In the genomic region with DNA sequence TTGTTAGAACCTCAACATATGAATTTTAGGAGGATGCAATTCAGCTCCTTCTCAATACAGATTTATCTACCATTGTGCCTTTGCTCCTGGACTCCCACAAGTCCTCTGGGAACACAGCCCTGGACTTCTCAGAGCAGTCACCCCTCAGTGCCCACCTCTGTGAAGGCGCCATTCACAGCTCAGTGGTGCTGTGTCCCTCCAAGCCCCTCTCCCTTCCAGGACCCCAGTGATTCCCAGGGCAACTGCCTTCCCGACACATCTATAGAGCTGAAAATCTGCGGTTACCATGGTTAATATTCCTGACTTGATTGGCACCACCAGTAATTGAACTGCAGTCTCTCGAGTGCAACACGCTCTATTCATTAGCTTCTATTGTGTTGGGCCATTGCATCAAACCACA, we compare ENCODE assay signal across 1 cellular context.
TF ChIP-seq lines count a peak whose summit lies in the region.

No MANE protein-coding gene starts in this region.

TF ChIP-seq in GM23338, 12 proteins besides CTCF, POLR2A, EP300 and RAD21 (continued from another document):
- TF ChIP-seq, protein P1, sequence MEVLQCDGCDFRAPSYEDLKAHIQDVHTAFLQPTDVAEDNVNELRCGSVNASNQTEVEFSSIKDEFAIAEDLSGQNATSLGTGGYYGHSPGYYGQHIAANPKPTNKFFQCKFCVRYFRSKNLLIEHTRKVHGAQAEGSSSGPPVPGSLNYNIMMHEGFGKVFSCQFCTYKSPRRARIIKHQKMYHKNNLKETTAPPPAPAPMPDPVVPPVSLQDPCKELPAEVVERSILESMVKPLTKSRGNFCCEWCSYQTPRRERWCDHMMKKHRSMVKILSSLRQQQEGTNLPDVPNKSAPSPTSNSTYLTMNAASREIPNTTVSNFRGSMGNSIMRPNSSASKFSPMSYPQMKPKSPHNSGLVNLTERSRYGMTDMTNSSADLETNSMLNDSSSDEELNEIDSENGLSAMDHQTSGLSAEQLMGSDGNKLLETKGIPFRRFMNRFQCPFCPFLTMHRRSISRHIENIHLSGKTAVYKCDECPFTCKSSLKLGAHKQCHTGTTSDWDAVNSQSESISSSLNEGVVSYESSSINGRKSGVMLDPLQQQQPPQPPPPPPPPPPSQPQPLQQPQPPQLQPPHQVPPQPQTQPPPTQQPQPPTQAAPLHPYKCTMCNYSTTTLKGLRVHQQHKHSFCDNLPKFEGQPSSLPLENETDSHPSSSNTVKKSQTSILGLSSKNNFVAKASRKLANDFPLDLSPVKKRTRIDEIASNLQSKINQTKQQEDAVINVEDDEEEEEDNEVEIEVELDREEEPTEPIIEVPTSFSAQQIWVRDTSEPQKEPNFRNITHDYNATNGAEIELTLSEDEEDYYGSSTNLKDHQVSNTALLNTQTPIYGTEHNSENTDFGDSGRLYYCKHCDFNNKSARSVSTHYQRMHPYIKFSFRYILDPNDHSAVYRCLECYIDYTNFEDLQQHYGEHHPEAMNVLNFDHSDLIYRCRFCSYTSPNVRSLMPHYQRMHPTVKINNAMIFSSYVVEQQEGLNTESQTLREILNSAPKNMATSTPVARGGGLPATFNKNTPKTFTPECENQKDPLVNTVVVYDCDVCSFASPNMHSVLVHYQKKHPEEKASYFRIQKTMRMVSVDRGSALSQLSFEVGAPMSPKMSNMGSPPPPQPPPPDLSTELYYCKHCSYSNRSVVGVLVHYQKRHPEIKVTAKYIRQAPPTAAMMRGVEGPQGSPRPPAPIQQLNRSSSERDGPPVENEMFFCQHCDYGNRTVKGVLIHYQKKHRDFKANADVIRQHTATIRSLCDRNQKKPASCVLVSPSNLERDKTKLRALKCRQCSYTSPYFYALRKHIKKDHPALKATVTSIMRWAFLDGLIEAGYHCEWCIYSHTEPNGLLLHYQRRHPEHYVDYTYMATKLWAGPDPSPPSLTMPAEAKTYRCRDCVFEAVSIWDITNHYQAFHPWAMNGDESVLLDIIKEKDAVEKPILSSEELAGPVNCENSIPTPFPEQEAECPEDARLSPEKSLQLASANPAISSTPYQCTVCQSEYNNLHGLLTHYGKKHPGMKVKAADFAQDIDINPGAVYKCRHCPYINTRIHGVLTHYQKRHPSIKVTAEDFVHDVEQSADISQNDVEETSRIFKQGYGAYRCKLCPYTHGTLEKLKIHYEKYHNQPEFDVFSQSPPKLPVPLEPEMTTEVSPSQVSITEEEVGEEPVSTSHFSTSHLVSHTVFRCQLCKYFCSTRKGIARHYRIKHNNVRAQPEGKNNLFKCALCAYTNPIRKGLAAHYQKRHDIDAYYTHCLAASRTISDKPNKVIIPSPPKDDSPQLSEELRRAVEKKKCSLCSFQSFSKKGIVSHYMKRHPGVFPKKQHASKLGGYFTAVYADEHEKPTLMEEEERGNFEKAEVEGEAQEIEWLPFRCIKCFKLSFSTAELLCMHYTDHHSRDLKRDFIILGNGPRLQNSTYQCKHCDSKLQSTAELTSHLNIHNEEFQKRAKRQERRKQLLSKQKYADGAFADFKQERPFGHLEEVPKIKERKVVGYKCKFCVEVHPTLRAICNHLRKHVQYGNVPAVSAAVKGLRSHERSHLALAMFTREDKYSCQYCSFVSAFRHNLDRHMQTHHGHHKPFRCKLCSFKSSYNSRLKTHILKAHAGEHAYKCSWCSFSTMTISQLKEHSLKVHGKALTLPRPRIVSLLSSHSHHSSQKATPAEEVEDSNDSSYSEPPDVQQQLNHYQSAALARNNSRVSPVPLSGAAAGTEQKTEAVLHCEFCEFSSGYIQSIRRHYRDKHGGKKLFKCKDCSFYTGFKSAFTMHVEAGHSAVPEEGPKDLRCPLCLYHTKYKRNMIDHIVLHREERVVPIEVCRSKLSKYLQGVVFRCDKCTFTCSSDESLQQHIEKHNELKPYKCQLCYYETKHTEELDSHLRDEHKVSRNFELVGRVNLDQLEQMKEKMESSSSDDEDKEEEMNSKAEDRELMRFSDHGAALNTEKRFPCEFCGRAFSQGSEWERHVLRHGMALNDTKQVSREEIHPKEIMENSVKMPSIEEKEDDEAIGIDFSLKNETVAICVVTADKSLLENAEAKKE (CRISPR knock-in tag; IDR thresholded peaks at IDR 0.05), result no peak
- no peak for TF ChIP-seq CREB1 (CRISPR knock-in tag; IDR thresholded peaks at IDR 0.05; ENCODE audit: low read depth)
- no peak for TF ChIP-seq STAT1 (IDR thresholded peaks at IDR 0.05; ENCODE audit: unreplicated experiment)
- no peak for TF ChIP-seq ETS1 (IDR thresholded peaks at IDR 0.05)
- TF ChIP-seq REST (IDR thresholded peaks at IDR 0.05; ENCODE audit: unreplicated experiment), result no peak
- TF ChIP-seq ZNF114 (CRISPR knock-in tag; IDR thresholded peaks at IDR 0.05), result no peak
- TF ChIP-seq EZH2 (IDR thresholded peaks at IDR 0.05; ENCODE audit: low read depth, unreplicated experiment), result no peak
- TF ChIP-seq ZNF331 (CRISPR knock-in tag; IDR thresholded peaks at IDR 0.05; ENCODE audit: low read depth), result no peak
- no peak for TF ChIP-seq EZH2phosphoT487 (IDR thresholded peaks at IDR 0.05; ENCODE audit: unreplicated experiment)
